Comparison of ENCODE assay signal across 12 cellular contexts in the genomic region with DNA sequence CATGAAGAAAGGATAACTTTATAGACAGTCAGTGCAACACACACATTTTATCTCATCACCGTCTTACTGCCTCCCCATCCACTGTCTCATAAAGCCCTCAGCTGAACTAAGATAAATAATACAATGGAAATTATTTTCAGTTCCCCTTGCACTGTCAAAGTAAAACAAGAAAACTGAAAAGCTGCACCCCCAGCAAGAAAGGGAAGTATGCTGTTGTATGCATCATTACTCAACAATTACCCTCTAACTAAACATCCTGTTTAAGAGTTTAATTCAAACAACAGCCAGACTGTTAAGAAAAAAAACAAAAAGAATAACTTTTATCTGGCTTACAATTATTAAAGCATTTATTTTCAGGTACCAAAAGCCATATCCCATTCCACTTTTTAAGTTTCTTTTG. TPM values are rescaled to one million over a fixed set of nuclear protein-coding genes. Genes with fewer than 3 reads are reported as not detected.
A peak's percentile ranks its signal among the peaks of the same experiment; 100 is the strongest.
DNase-seq lines count a peak whose midpoint lies in the region; ATAC-seq, FAIRE-seq and TF ChIP-seq lines count a peak whose summit lies in the region.
"Had no signal": no experiment of that assay in that cellular context is flagged by ENCODE, and none has a peak within 500 bp of the region (broad histone marks: within the 10 kb centered on the region; RNA-seq: fewer than 3 reads in every experiment).

No MANE protein-coding gene starts in this region.

- POLR2A ChIA-PET in endothelial cell of umbilical vein (lab: Charles Lee) = no interaction called here

- no peak overlapping the region for H3K9ac ChIP-seq in endothelial cell of umbilical vein (replicated peaks; ENCODE audit: extremely low read depth, insufficient read depth, low read length)

- H3K4me2 ChIP-seq in endothelial cell of umbilical vein (ENCODE audit: insufficient read depth, low read length) = peak overlapping the region; percentile 9

- dilution Hi-C loops in endothelial cell of umbilical vein (cut with MboI; ENCODE audit: extremely low pct_ligation_motif_present, low sequenced_read_pairs) = no loop called here

- no peaks in the 10 kb centered on the region for H3K4me1 ChIP-seq in endothelial cell of umbilical vein (ENCODE audit: control insufficient read depth, extremely low read depth, insufficient read depth, low read length)

- CTCF ChIA-PET in endothelial cell of umbilical vein (lab: Charles Lee) = no interaction called here

- no peaks in the 10 kb centered on the region for H3K9me1 ChIP-seq in endothelial cell of umbilical vein (replicated peaks; ENCODE audit: control insufficient read depth, extremely low read depth, insufficient read depth, low read length)

- peak; percentile 94 for ATAC-seq in GM21576 (IDR thresholded peaks at IDR 0.05; ENCODE audit: unreplicated experiment)
- ATAC-seq in HG03558 (IDR thresholded peaks at IDR 0.05; ENCODE audit: extremely low read depth, unreplicated experiment) = peak; percentile 77

- H3K27me3 ChIP-seq in endothelial cell of umbilical vein (ENCODE audit: control insufficient read depth in 2 of 2, insufficient read depth in 2 of 2, low read length in 2 of 2) = no peaks in the 10 kb centered on the region

- no peaks in the 10 kb centered on the region for H3K79me2 ChIP-seq in endothelial cell of umbilical vein (ENCODE audit: control insufficient read depth, insufficient read depth, low read length)

- no peak overlapping the region for H3K4me3 ChIP-seq in endothelial cell of umbilical vein (replicated peaks in 1 of 3; ENCODE audit: insufficient read depth in 1 of 3, low read depth in 1 of 3, low read length in 3 of 3)

- no peaks in the 10 kb centered on the region for H4K20me1 ChIP-seq in endothelial cell of umbilical vein (replicated peaks; ENCODE audit: control insufficient read depth, extremely low read depth, insufficient read depth, low read length)

- in situ Hi-C loops in GM13976 (cut with MboI; ENCODE audit: low sequenced_read_pairs, unreplicated experiment) = no loop called here

- peak; percentile 69 for DNase-seq in GM13976 (ENCODE audit: low spot score)
- peak; percentile 6 for DNase-seq in endothelial cell of umbilical vein (ENCODE audit: low read depth, low spot score)
- DNase-seq in RKO (ENCODE audit: low spot score) = no peak
- DNase-seq in NCI-H2227 treated with DMSO at 0.1 percent for 48 hours (lab: John Stamatoyannopoulos, UW) = no peak
- DNase-seq in epidermal melanocyte (ENCODE audit: insufficient read length, low spot score) = no peak
- no peak for DNase-seq in head of caudate nucleus
- DNase-seq: aorta; EL; naive thymus-derived CD8-positive, alpha-beta T cell; NCI-H526 treated with DMSO at 0.1 percent for 48 hours had no signal

- H3K27ac ChIP-seq in endothelial cell of umbilical vein (ENCODE audit: insufficient read depth, low read depth, low read length) = no peak overlapping the region

- no peak for TF ChIP-seq POLR2A in endothelial cell of umbilical vein (IDR thresholded peaks at IDR 0.05; ENCODE audit: low read depth, low read length)

- intact Hi-C loops in endothelial cell of umbilical vein (cut with micrococcal nuclease) (no loop called here), head of caudate nucleus (cut with DNase I) (no loop called here)

- no peaks in the 10 kb centered on the region for H3K9me3 ChIP-seq in endothelial cell of umbilical vein (replicated peaks; ENCODE audit: control insufficient read depth, insufficient read depth, low read length)

- TF ChIP-seq CTCF in GM13976 (IDR thresholded peaks at IDR 0.05; ENCODE audit: borderline replicate concordance, control extremely low read depth, extremely low read depth, insufficient read depth, missing control alignments) = no peak
- no peak for TF ChIP-seq CTCF in endothelial cell of umbilical vein (IDR thresholded peaks at IDR 0.05; ENCODE audit: extremely low read depth in 1 of 2, insufficient read depth in 1 of 2, low read depth in 1 of 2, low read length in 2 of 2)

- peak; percentile 54 for FAIRE-seq in endothelial cell of umbilical vein (lab: Jason Lieb, UNC)

- no peak overlapping the region for H2AFZ ChIP-seq in endothelial cell of umbilical vein (ENCODE audit: low read depth, low read length)

- BruUV-seq in endothelial cell of umbilical vein (replicated peaks; lab: Mats Ljungman, UMichigan) = no TSS peak

- H3K36me3 ChIP-seq in endothelial cell of umbilical vein (ENCODE audit: control insufficient read depth in 2 of 2, extremely low read depth in 1 of 2, insufficient read depth in 2 of 2, low read length in 2 of 2) = no peaks in the 10 kb centered on the region

TF ChIP-seq in endothelial cell of umbilical vein, 7 proteins besides CTCF, POLR2A, EP300 and RAD21:
- no peak for TF ChIP-seq POLR2AphosphoS5 (IDR thresholded peaks at IDR 0.05; ENCODE audit: insufficient read depth, low read depth, low read length)
- no peak for TF ChIP-seq GATA2 (IDR thresholded peaks at IDR 0.05; ENCODE audit: insufficient read depth, insufficient read length, low read depth, low read length)
- TF ChIP-seq JUN (IDR thresholded peaks at IDR 0.05; ENCODE audit: borderline replicate concordance, insufficient read depth, insufficient read length, low read depth) = no peak
- TF ChIP-seq, protein P1, sequence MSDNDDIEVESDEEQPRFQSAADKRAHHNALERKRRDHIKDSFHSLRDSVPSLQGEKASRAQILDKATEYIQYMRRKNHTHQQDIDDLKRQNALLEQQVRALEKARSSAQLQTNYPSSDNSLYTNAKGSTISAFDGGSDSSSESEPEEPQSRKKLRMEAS (IDR thresholded peaks at IDR 0.05; ENCODE audit: insufficient read depth, insufficient read length) = no peak
- no peak for TF ChIP-seq EZH2 (IDR thresholded peaks at IDR 0.05; ENCODE audit: borderline replicate concordance, low read depth, low read length, severe bottlenecking)
- TF ChIP-seq MYC (IDR thresholded peaks at IDR 0.05; ENCODE audit: low read depth, low read length) = no peak
- peak; percentile 14 for TF ChIP-seq FOS (IDR thresholded peaks at IDR 0.05; ENCODE audit: borderline replicate concordance, insufficient read depth, low read length)

RNA-seq across cellular contexts. Expression of a gene that starts 25.0 kb away (rescaled TPM):
- total RNA-seq in endothelial cell of umbilical vein = 28.8 and 30.6 TPM in 2 replicates
- 13.4 and 15.2 TPM in 2 replicates for polyA plus RNA-seq in endothelial cell of umbilical vein
- polyA plus RNA-seq in endothelial cell of umbilical vein (2011; cell fraction: cytosol; rRNA removed) = 11.6 and 12.4 TPM in 2 replicates
- polyA plus RNA-seq in endothelial cell of umbilical vein (2011; cell fraction: nucleus; rRNA removed) = 42.3 and 43.2 TPM in 2 replicates
- 12.1 and 20.8 TPM in 2 replicates for polyA plus RNA-seq in endothelial cell of umbilical vein (2012)
- 18.4 and 26.6 TPM in 2 replicates for polyA minus RNA-seq in endothelial cell of umbilical vein
- polyA minus RNA-seq in endothelial cell of umbilical vein (2011; cell fraction: cytosol; rRNA and poly(A)+ RNA removed) = 9.5 TPM
- 17.7 and 23.9 TPM in 2 replicates for polyA minus RNA-seq in endothelial cell of umbilical vein (2011; cell fraction: nucleus; rRNA and poly(A)+ RNA removed)

RNA-seq across cellular contexts. Expression of a gene that starts 31.9 kb away (rescaled TPM):
- total RNA-seq in endothelial cell of umbilical vein = 27.0 and 27.2 TPM in 2 replicates
- 17.4 and 24.0 TPM in 2 replicates for polyA plus RNA-seq in endothelial cell of umbilical vein
- 22.5 and 24.0 TPM in 2 replicates for polyA plus RNA-seq in endothelial cell of umbilical vein (2011; cell fraction: cytosol; rRNA removed)
- polyA plus RNA-seq in endothelial cell of umbilical vein (2011; cell fraction: nucleus; rRNA removed) = 15.7 TPM in 2 replicates
- 29.4 and 29.5 TPM in 2 replicates for polyA plus RNA-seq in endothelial cell of umbilical vein (2012)
- polyA minus RNA-seq in endothelial cell of umbilical vein = 27.8 and 28.7 TPM in 2 replicates
- polyA minus RNA-seq in endothelial cell of umbilical vein (2011; cell fraction: cytosol; rRNA and poly(A)+ RNA removed) = 24.2 TPM
- 17.3 and 22.8 TPM in 2 replicates for polyA minus RNA-seq in endothelial cell of umbilical vein (2011; cell fraction: nucleus; rRNA and poly(A)+ RNA removed)

Comparison
In these comparisons a context has a peak if more than half of its experiments do, and no peak if none do; other contexts are left out.
1. DNase-seq: peak in GM13976 (single experiment) and endothelial cell of umbilical vein (single experiment); none in RKO (single experiment), NCI-H2227 treated with DMSO at 0.1 percent for 48 hours (single experiment), epidermal melanocyte (single experiment) and head of caudate nucleus (0 of 42).